In the genomic region with DNA sequence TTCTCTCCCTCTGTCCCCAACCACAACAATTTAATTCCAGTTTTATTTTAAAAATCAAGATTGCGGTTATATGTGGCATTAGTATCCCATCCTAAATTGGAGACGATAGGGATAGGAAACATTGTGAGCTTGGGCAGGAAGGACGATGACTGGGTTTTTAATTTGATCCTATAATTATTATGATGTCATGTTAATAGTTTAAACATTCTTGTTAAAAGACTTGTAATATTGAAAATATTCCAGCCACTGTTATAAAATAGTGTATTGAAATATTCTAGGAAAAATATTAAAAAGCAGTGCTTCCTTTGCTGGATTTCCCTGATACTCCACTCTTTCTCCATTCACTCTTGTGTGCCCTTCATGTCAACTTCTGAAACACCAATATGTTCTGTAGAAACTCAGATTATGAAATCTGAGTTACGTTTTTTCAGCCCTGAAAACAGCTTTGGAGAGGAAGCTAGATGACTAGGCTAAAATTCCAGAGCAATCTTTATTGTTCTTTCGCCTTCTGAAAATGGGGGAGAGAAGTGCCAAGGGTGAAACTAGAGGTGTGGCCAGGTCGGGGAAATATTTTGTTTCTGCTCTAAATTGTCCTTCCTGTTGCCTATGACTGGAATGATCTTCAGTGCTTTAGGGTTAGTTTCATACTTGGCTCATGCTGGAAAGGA, we compare ENCODE assay signal across 10 cellular contexts. TPM values are rescaled to one million over a fixed set of nuclear protein-coding genes. Genes with fewer than 3 reads are reported as not detected.
A peak's percentile ranks its signal among the peaks of the same experiment; 100 is the strongest.
DNase-seq lines count a peak whose midpoint lies in the region; ATAC-seq, FAIRE-seq and TF ChIP-seq lines count a peak whose summit lies in the region.
"Had no signal": no experiment of that assay in that cellular context is flagged by ENCODE, and none has a peak within 500 bp of the region (broad histone marks: within the 10 kb centered on the region; RNA-seq: fewer than 3 reads in every experiment).

No MANE protein-coding gene starts in this region.

- CTCF ChIA-PET in activated CD4-positive, alpha-beta T cell treated with anti-CD3 and anti-CD28 coated beads for 36 hours (lab: Charles Lee): no interaction called here

- 38 to 52% methylated on average over 6 of the region's 6 CpGs for WGBS in esophagus squamous epithelium, 2 donors

- H3K36me3 ChIP-seq in esophagus squamous epithelium (no peaks in the 10 kb centered on the region), parathyroid adenoma (ENCODE audit: control insufficient read depth, insufficient read depth, low read length) (no peaks in the 10 kb centered on the region)

- H3K4me3 Mint-ChIP-seq in activated CD4-positive, alpha-beta T cell treated with anti-CD3 and anti-CD28 coated beads for 36 hours: no peak overlapping the region

- H3K4me1 ChIP-seq in esophagus squamous epithelium (peaks cover 0 to 22% (median 5%) of the 10 kb centered on the region in 3 donors), parathyroid adenoma (no peaks in the 10 kb centered on the region)

- TF ChIP-seq CTCF in GM12865 (IDR thresholded peaks at IDR 0.05; ENCODE audit: insufficient read depth, low read depth, low read length, missing control alignments) (no peak), esophagus squamous epithelium (IDR thresholded peaks at IDR 0.05) (no peak), parathyroid adenoma (IDR thresholded peaks at IDR 0.05) (no peak)

- POLR2A ChIA-PET in activated CD4-positive, alpha-beta T cell treated with anti-CD3 and anti-CD28 coated beads for 36 hours (lab: Charles Lee): no interaction called here

- H3K27me3 ChIP-seq in esophagus squamous epithelium (no peaks in the 10 kb centered on the region), parathyroid adenoma (ENCODE audit: control insufficient read depth, insufficient read depth, low read length) (no peaks in the 10 kb centered on the region)

- FAIRE-seq in RCC 7860 (lab: Jason Lieb, UNC): no peak

- H3K4me3 ChIP-seq in GM12865 (ENCODE audit: low read depth, low read length) (peak overlapping the region; percentile 38), esophagus squamous epithelium (peak overlapping the region in 2 of 4 donors; percentile 18 to 33), parathyroid adenoma (ENCODE audit: low read depth, low read length) (no peak overlapping the region)

- ATAC-seq in activated CD4-positive, alpha-beta T cell treated with anti-CD3 and anti-CD28 coated beads for 36 hours: no peak
- no peak for ATAC-seq in GM19395 (IDR thresholded peaks at IDR 0.05; ENCODE audit: unreplicated experiment)

- no peaks in the 10 kb centered on the region for H3K27me3 Mint-ChIP-seq in activated CD4-positive, alpha-beta T cell treated with anti-CD3 and anti-CD28 coated beads for 36 hours

- H3K4me2 ChIP-seq in parathyroid adenoma (ENCODE audit: low read length): no peak overlapping the region

- no peaks in the 10 kb centered on the region for H3K79me2 ChIP-seq in parathyroid adenoma

- H3K9me3 ChIP-seq in esophagus squamous epithelium: no peaks in the 10 kb centered on the region
- H3K9me3 ChIP-seq in parathyroid adenoma (ENCODE audit: control insufficient read depth, low read length): no peaks in the 10 kb centered on the region

- no peak overlapping the region for H3K9ac ChIP-seq in parathyroid adenoma

- TF ChIP-seq POLR2A in esophagus squamous epithelium (IDR thresholded peaks at IDR 0.05): no peak

- H3K27ac Mint-ChIP-seq in activated CD4-positive, alpha-beta T cell treated with anti-CD3 and anti-CD28 coated beads for 36 hours: no peak overlapping the region

- H3K36me3 Mint-ChIP-seq in activated CD4-positive, alpha-beta T cell treated with anti-CD3 and anti-CD28 coated beads for 36 hours (ENCODE audit: low read depth): no peaks in the 10 kb centered on the region

- H3K4me1 Mint-ChIP-seq in activated CD4-positive, alpha-beta T cell treated with anti-CD3 and anti-CD28 coated beads for 36 hours: peaks cover 3% of the 10 kb centered on the region

- DNase-seq in GM12865 (ENCODE audit: low read depth) (peak; percentile 21), RCC 7860 (ENCODE audit: low spot score) (peak; percentile 47), esophagus squamous epithelium (lab: John Stamatoyannopoulos, UW) (no peak), COLO829 (ENCODE audit: low spot score) (no peak)
- DNase-seq in activated CD4-positive, alpha-beta T cell treated with anti-CD3 and anti-CD28 coated beads for 36 hours: no peak
- no peak for DNase-seq in activated T-cell treated with anti-CD3 and anti-CD28 coated beads, Interleukin-2, amount 50 U/mL, for 1 hour
- DNase-seq: DMS153, foreskin melanocyte had no signal

- no peaks in the 10 kb centered on the region for H3K9me3 Mint-ChIP-seq in activated CD4-positive, alpha-beta T cell treated with anti-CD3 and anti-CD28 coated beads for 36 hours (ENCODE audit: low read depth)

- H3K27ac ChIP-seq in esophagus squamous epithelium (peak overlapping the region; percentile 72 to 83 (median 74)), parathyroid adenoma (peak overlapping the region; percentile 18)

- no peak overlapping the region for H2AFZ ChIP-seq in parathyroid adenoma

- intact Hi-C loops in esophagus squamous epithelium (cut with DNase I): no loop called here
- intact Hi-C loops in activated CD4-positive, alpha-beta T cell treated with anti-CD3 and anti-CD28 coated beads for 36 hours (cut with DNase I, micrococcal nuclease): no loop called here

RNA-seq across cellular contexts. Expression of a gene that starts 46.1 kb away (rescaled TPM):
- total RNA-seq in esophagus squamous epithelium: 10 to 100 TPM; 15.1 to 30.2 (median 24.0) TPM
- 10 to 100 TPM; 14.3 to 17.6 TPM for total RNA-seq in activated CD4-positive, alpha-beta T cell treated with anti-CD3 and anti-CD28 coated beads for 36 hours

Comparison
In these comparisons a context has a peak if more than half of its experiments do, and no peak if none do; other contexts are left out.
1. DNase-seq: peak in GM12865 (single experiment) and RCC 7860 (single experiment); none in esophagus squamous epithelium (single experiment), activated CD4-positive, alpha-beta T cell treated with anti-CD3 and anti-CD28 coated beads for 36 hours (single experiment), activated T-cell treated with anti-CD3 and anti-CD28 coated beads, Interleukin-2, amount 50 U/mL, for 1 hour (single experiment) and COLO829 (single experiment).